Comparison of ENCODE assay signal across 9 cellular contexts in genomic region chr1:240611228-240611618, GRCh38. TPM values are rescaled to one million over a fixed set of nuclear protein-coding genes. Genes with fewer than 3 reads are reported as not detected.
A peak's percentile ranks its signal among the peaks of the same experiment; 100 is the strongest.
DNase-seq lines count a peak whose midpoint lies in the region; ATAC-seq and TF ChIP-seq lines count a peak whose summit lies in the region.
"Had no signal": no experiment of that assay in that cellular context is flagged by ENCODE, and none has a peak within 500 bp of the region (broad histone marks: within the 10 kb centered on the region; RNA-seq: fewer than 3 reads in every experiment).

No MANE protein-coding gene starts in this region.

- H3K27ac ChIP-seq in lower lobe of right lung (no peak overlapping the region), transverse colon (peak overlapping the region; percentile 59 to 76 (median 70))

- DNase-seq in activated T-cell treated with anti-CD3 and anti-CD28 coated beads, Interleukin-2, amount 50 U/mL, for 4 hours: no peak
- no peak for DNase-seq in activated T-cell treated with anti-CD3 and anti-CD28 coated beads for 4 hours
- no peak for DNase-seq in astrocyte of the cerebellum (ENCODE audit: low read depth)
- DNase-seq in lower lobe of right lung: no peak
- no peak for DNase-seq in transverse colon
- no peak for DNase-seq in HT-29 (ENCODE audit: low spot score)
- no peak for DNase-seq in NCI-H2227 treated with DMSO at 0.1 percent for 48 hours (lab: John Stamatoyannopoulos, UW)
- no peak for DNase-seq in stimulated activated CD4-positive, alpha-beta T cell treated with anti-CD3 and anti-CD28 coated beads, Interleukin-2, amount 100 ng/mL, for 48 hours
- DNase-seq: DMS 273 treated with DMSO at 0.1 percent for 48 hours had no signal

- peaks cover 16% of the 10 kb centered on the region for H3K27me3 ChIP-seq in lower lobe of right lung (ENCODE audit: low read depth)
- peaks cover 15% of the 10 kb centered on the region for H3K27me3 ChIP-seq in transverse colon

- 17 to 26% methylated on average over 7 to 12 of the region's 12 CpGs for WGBS in transverse colon (ENCODE audit: low coverage in 1 of 2), 2 donors

- in situ Hi-C loops in astrocyte of the cerebellum (cut with HindIII; ENCODE audit: low sequenced_read_pairs): no loop called here
- in situ Hi-C loops in transverse colon (cut with MboI; ENCODE audit: low pct_ligation_motif_present in 1 of 4, low pct_unique_long_range_greater_than_20kb in 1 of 4, low sequenced_read_pairs in 3 of 4): loop anchor here in 2 of 4 donors (10.0 to 25.0 kb wide), 2 partner anchors 424 to 426 kb away; no protein-coding TSS in a partner anchor

- TF ChIP-seq POLR2A in transverse colon (IDR thresholded peaks at IDR 0.05): no peak

- no peak for ATAC-seq in activated T-cell treated with anti-CD3 and anti-CD28 coated beads, Interleukin-2, amount 50 U/mL, for 4 hours
- ATAC-seq in lower lobe of right lung: peak in 1 of 2 donors; percentile 44

- H3K27me3 Mint-ChIP-seq in activated T-cell treated with anti-CD3 and anti-CD28 coated beads, Interleukin-2, amount 50 U/mL, for 4 hours (ENCODE audit: low read depth): peaks cover 29% of the 10 kb centered on the region

- H3K9me3 ChIP-seq in lower lobe of right lung: no peaks in the 10 kb centered on the region
- H3K9me3 ChIP-seq in transverse colon: no peaks in the 10 kb centered on the region

- H3K4me3 ChIP-seq in astrocyte of the cerebellum (ENCODE audit: low read depth, low read length): peak overlapping the region; percentile 54
- peak overlapping the region; percentile 53 for H3K4me3 ChIP-seq in lower lobe of right lung
- H3K4me3 ChIP-seq in transverse colon: peak overlapping the region; percentile 38 to 61 (median 54)

- intact Hi-C loops in lower lobe of right lung (cut with DNase I): no loop called here
- intact Hi-C loops in transverse colon (cut with DNase I; ENCODE audit: low total_unique reads): loop anchor here (10.0 kb wide), 1 partner anchor 416 kb away; no protein-coding TSS in a partner anchor

- H3K4me1 ChIP-seq in lower lobe of right lung (no peaks in the 10 kb centered on the region), transverse colon (peaks cover 0 to 44% (median 11%) of the 10 kb centered on the region in 4 donors)

- TF ChIP-seq EP300 in transverse colon (IDR thresholded peaks at IDR 0.05; ENCODE audit: low read depth): no peak

- peaks cover 40% of the 10 kb centered on the region for H3K4me1 Mint-ChIP-seq in activated T-cell treated with anti-CD3 and anti-CD28 coated beads, Interleukin-2, amount 50 U/mL, for 4 hours (ENCODE audit: low read depth)

- TF ChIP-seq CTCF in astrocyte of the cerebellum (IDR thresholded peaks at IDR 0.05; ENCODE audit: low read depth, low read length, missing control alignments) (no peak), lower lobe of right lung (IDR thresholded peaks at IDR 0.05) (no peak), transverse colon (IDR thresholded peaks at IDR 0.05) (no peak)

- peak overlapping the region; percentile 92 for H3K4me3 Mint-ChIP-seq in activated T-cell treated with anti-CD3 and anti-CD28 coated beads, Interleukin-2, amount 50 U/mL, for 4 hours

- H3K9me3 Mint-ChIP-seq in activated T-cell treated with anti-CD3 and anti-CD28 coated beads, Interleukin-2, amount 50 U/mL, for 4 hours: no peaks in the 10 kb centered on the region

- H3K36me3 Mint-ChIP-seq in activated T-cell treated with anti-CD3 and anti-CD28 coated beads, Interleukin-2, amount 50 U/mL, for 4 hours (ENCODE audit: insufficient read depth): no peaks in the 10 kb centered on the region

- H3K36me3 ChIP-seq in lower lobe of right lung (no peaks in the 10 kb centered on the region), transverse colon (no peaks in the 10 kb centered on the region)

RNA-seq across cellular contexts. Expression of gene GREM2, which starts 0.7 kb away (rescaled TPM):
- not detected for total RNA-seq in activated T-cell treated with anti-CD3 and anti-CD28 coated beads, Interleukin-2, amount 50 U/mL, for 4 hours
- 0.74 TPM for total RNA-seq in lower lobe of right lung
- 10 to 100 TPM in 1 of 4 donors, 1 to 10 TPM in 3; 2.8 to 13.1 (median 4.9) TPM for total RNA-seq in transverse colon
- not detected in 2 replicates for total RNA-seq in HT-29 (2014; rRNA removed; shearing (Covaris generic))
